ENCODE assay signal across 25 cellular contexts in the genomic region with DNA sequence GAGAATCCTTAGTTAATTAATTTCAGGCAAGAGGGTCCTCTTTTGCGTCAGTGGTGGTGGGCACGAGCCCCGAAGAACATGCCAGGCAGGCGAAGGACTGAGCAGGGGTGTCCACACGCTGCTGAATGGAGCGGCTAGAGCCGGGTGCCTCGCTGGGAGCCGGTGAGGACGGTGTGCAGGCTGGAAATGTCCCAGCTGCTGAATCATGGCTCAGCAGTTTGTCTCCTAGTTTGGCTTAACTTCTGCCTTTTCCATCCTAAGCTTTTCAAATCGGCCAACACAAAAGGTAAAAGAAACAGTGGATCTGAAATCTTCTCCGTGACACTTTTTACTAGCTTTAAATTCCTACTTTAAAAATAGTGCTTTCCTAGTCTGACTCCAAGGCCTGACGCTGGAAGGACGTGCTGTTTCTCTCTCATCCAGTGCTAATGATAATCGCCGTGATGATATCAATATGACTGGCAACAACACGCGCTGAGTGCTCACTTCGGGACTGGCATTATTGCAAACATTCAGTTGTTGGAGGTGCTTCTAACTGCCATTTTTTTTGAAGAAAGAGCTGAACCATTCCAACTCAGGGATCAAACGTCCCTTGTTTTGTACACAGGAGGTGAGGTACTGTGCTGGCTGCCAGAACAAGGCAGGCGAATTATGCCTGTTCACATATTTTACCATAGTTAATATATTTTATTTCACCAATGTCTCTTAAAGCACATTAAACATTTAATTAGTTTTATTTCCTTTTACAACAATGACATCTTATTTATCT. TPM values are rescaled to one million over a fixed set of nuclear protein-coding genes. Genes with fewer than 3 reads are reported as not detected.
DNase-seq lines count a peak whose midpoint lies in the region; ATAC-seq, FAIRE-seq and TF ChIP-seq lines count a peak whose summit lies in the region.
"Had no signal": no experiment of that assay in that cellular context is flagged by ENCODE, and none has a peak within 500 bp of the region (broad histone marks: within the 10 kb centered on the region; RNA-seq: fewer than 3 reads in every experiment).

No MANE protein-coding gene starts in this region.

- H3K9me1 ChIP-seq in K562 (ENCODE audit: control insufficient read depth, insufficient read depth, low read length), result no peaks in the 10 kb centered on the region

- 12% methylated on average over 21 of the region's 21 CpGs for WGBS in K562 (ENCODE audit: insufficient coverage, low coverage, missing lambda C conversion rate)
- 43 to 71% (median 47%) methylated on average over 21 of the region's 21 CpGs for WGBS in psoas muscle, 3 donors

- H3K9me3 ChIP-seq in K562 (replicated peaks; ENCODE audit: control insufficient read depth, insufficient read depth, low read depth, low read length) (peaks cover 2% of the 10 kb centered on the region), left ventricle myocardium inferior (replicated peaks) (no peaks in the 10 kb centered on the region), psoas muscle (peaks cover 3% of the 10 kb centered on the region)
- H3K9me3 ChIP-seq: tibial artery had no signal

- H3K27me3 ChIP-seq in K562 (ENCODE audit: control insufficient read depth in 2 of 2, insufficient read depth in 2 of 2, low read length in 2 of 2) (peaks cover 3 to 6% of the 10 kb centered on the region in 2 experiments; a peak in 3 of 5 replicates), left ventricle myocardium inferior (ENCODE audit: low read depth) (no peaks in the 10 kb centered on the region), psoas muscle (ENCODE audit: insufficient read depth in 3 of 3, low read length in 2 of 3) (no peaks in the 10 kb centered on the region)

- ATAC-seq in K562 (peak; percentile 89), psoas muscle (peak; percentile 79 to 90 (median 80)), GM21526 (IDR thresholded peaks at IDR 0.05; ENCODE audit: low FRiP score, unreplicated experiment) (no peak)
- ATAC-seq: activated CD4-positive, alpha-beta T cell treated with anti-CD3 and anti-CD28 coated beads for 36 hours; effector memory CD8-positive, alpha-beta T cell; left colon; stimulated activated effector memory CD8-positive, alpha-beta T cell treated with anti-CD3 and anti-CD28 coated beads, Interleukin-12 subunit alpha, Interleukin-12 subunit beta, amount 100 ng/mL, for 72 hours had no signal

- H3K36me3 ChIP-seq in K562 (ENCODE audit: control insufficient read depth, insufficient read depth, low read length) (peaks cover 3% of the 10 kb centered on the region; the same call in 1 of the 3 replicates), left ventricle myocardium inferior (no peaks in the 10 kb centered on the region), psoas muscle (ENCODE audit: insufficient read depth in 1 of 2, low read depth in 1 of 2) (no peaks in the 10 kb centered on the region)
- H3K36me3 ChIP-seq: tibial artery had no signal

- in situ Hi-C loops in K562 (cut with MboI), result no loop called here

- no peak for TF ChIP-seq POLR2A in K562 (conservative IDR thresholded peaks at IDR 0.05)

- peak overlapping the region; percentile 61 for H3K4me2 ChIP-seq in K562 (ENCODE audit: insufficient read depth, low read length)

- peak overlapping the region; percentile 56; the same call in 2 of the 3 replicates for H3K27ac ChIP-seq in K562 (ENCODE audit: extremely low read depth, low read depth, low read length)
- H3K27ac ChIP-seq in left ventricle myocardium inferior (replicated peaks), result peak overlapping the region; percentile 81
- H3K27ac ChIP-seq in psoas muscle, result peak overlapping the region; percentile 79
- H3K27ac ChIP-seq: skin epidermis, tibial artery had no signal

- no TSS peak for BruUV-seq in K562 (replicated peaks; lab: Mats Ljungman, UMichigan)

- H3K4me3 ChIP-seq in K562 (no peak overlapping the region), left ventricle myocardium inferior (peak overlapping the region; percentile 39), psoas muscle (peak overlapping the region; percentile 45)
- H3K4me3 ChIP-seq: skin epidermis, tibial artery had no signal

- H4K20me1 ChIP-seq in K562 (replicated peaks; ENCODE audit: control insufficient read depth, insufficient read depth, low read length), result no peaks in the 10 kb centered on the region

- TF ChIP-seq EP300 in K562 (IDR thresholded peaks at IDR 0.05; ENCODE audit: low read length), result no peak

- H3K4me1 ChIP-seq in K562 (replicated peaks in 1 of 2; ENCODE audit: control insufficient read depth in 2 of 2, insufficient read depth in 2 of 2, low read length in 2 of 2) (peaks cover 12 to 17% of the 10 kb centered on the region in 2 experiments; a peak in 4 of 5 replicates), left ventricle myocardium inferior (peaks cover 35% of the 10 kb centered on the region), psoas muscle (peaks cover 12% of the 10 kb centered on the region)
- H3K4me1 ChIP-seq: tibial artery had no signal

- no peak for TF ChIP-seq RAD21 in K562 (CRISPR knock-in tag; conservative IDR thresholded peaks at IDR 0.05 in 1 of 2, IDR thresholded peaks at IDR 0.05 in 1 of 2)

- POLR2A ChIA-PET in K562 (lab: Yijun Ruan, JAX), result interaction anchor here (0.7 to 2.6 kb wide), 7 partner anchors 9 to 94 kb away, joined by 3 to 16 read pairs (median 7); no protein-coding TSS in a partner anchor

- TF ChIP-seq CTCF in K562 (IDR thresholded peaks at IDR 0.05 in 2 of 3, conservative IDR thresholded peaks at IDR 0.05 in 1 of 3; ENCODE audit: insufficient read depth in 2 of 3, low read depth in 1 of 3, low read length in 3 of 3), result no peak
- TF ChIP-seq CTCF in left ventricle myocardium inferior (IDR thresholded peaks at IDR 0.05; ENCODE audit: borderline replicate concordance), result no peak
- TF ChIP-seq CTCF in psoas muscle (IDR thresholded peaks at IDR 0.05), result no peak

- DNase-seq in Daoy (ENCODE audit: low read depth), result peak; percentile 67
- DNase-seq in K562 (ENCODE audit: extremely low read depth in 1 of 4, low spot score in 3 of 4), result peak in 2 of 4 experiments; percentile 57 to 59
- DNase-seq in left ventricle myocardium inferior, result no peak
- no peak for DNase-seq in psoas muscle
- DNase-seq in NCI-H146 treated with DMSO at 0.1 percent for 48 hours (lab: John Stamatoyannopoulos, UW; ENCODE audit: unreplicated experiment), result no peak
- no peak for DNase-seq in A172 (ENCODE audit: low spot score)
- DNase-seq in NCI-H2107 treated with DMSO at 0.1 percent for 48 hours (lab: John Stamatoyannopoulos, UW; ENCODE audit: unreplicated experiment), result no peak
- DNase-seq: activated CD4-positive, alpha-beta T cell treated with anti-CD3 and anti-CD28 coated beads for 36 hours; CD4-positive, alpha-beta memory T cell; DMS53; effector memory CD8-positive, alpha-beta T cell; H9; left colon; MM.1S; NCI-H1694; NCI-H345; NCI-H774; nephron progenitor cell; SHP77 treated with DMSO at 0.1 percent for 48 hours; stimulated activated CD4-positive, alpha-beta T cell treated with anti-CD3 and anti-CD28 coated beads, Interleukin-2, amount 100 ng/mL, for 24 hours; T-helper 1 cell; tibial artery had no signal

- intact Hi-C loops in K562 (cut with micrococcal nuclease) (no loop called here), left ventricle myocardium inferior (cut with micrococcal nuclease) (no loop called here), psoas muscle (cut with DNase I) (no loop called here)

- peak overlapping the region; percentile 60 for H2AFZ ChIP-seq in K562 (ENCODE audit: low read depth, low read length)

- CTCF ChIA-PET in K562 (lab: Yijun Ruan, JAX; ENCODE audit: low intra/inter-chr PET ratio), result interaction anchor here (0.5 kb wide), 1 partner anchor 174 kb away, joined by 3 read pairs; no protein-coding TSS in a partner anchor

- FAIRE-seq in K562 (lab: Jason Lieb, UNC), result peak; percentile 64

- peaks cover 27% of the 10 kb centered on the region for H3K79me2 ChIP-seq in K562 (ENCODE audit: control insufficient read depth, insufficient read depth, low read length)

- H3K9ac ChIP-seq in K562 (ENCODE audit: insufficient read depth in 1 of 2, low read depth in 2 of 2, low read length in 2 of 2), result peak overlapping the region; percentile 33 to 88

TF ChIP-seq in K562, 482 proteins besides CTCF, POLR2A, EP300 and RAD21 (continues in another document):
- TF ChIP-seq, protein P1, sequence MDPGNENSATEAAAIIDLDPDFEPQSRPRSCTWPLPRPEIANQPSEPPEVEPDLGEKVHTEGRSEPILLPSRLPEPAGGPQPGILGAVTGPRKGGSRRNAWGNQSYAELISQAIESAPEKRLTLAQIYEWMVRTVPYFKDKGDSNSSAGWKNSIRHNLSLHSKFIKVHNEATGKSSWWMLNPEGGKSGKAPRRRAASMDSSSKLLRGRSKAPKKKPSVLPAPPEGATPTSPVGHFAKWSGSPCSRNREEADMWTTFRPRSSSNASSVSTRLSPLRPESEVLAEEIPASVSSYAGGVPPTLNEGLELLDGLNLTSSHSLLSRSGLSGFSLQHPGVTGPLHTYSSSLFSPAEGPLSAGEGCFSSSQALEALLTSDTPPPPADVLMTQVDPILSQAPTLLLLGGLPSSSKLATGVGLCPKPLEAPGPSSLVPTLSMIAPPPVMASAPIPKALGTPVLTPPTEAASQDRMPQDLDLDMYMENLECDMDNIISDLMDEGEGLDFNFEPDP (CRISPR knock-in tag; IDR thresholded peaks at IDR 0.05), result no peak
- TF ChIP-seq L3MBTL2 (IDR thresholded peaks at IDR 0.05) (peak; percentile 41; the same call in 1 of the 2 replicates), MAFF (IDR thresholded peaks at IDR 0.05; ENCODE audit: low read length) (peak; percentile 40)

RNA-seq across cellular contexts. Expression of gene PCSK6, which starts 19.8 kb away (rescaled TPM):
- 8.1 and 8.8 TPM in 2 replicates for total RNA-seq in Daoy (2014; rRNA removed; shearing (Covaris generic))
- 94.9 and 139 TPM in 2 replicates for total RNA-seq in K562 (2011; cell fraction: chromatin; rRNA removed; ENCODE audit: low replicate concordance)
- 83.4 and 91.1 TPM in 2 replicates for total RNA-seq in K562 (2011; cell fraction: nucleolus; rRNA removed)
- 86.1 and 94.3 TPM in 2 replicates for total RNA-seq in K562 (2011; cell fraction: nucleoplasm; rRNA removed)
- 14.5 and 27.2 TPM in 2 replicates for total RNA-seq in K562 (2014; rRNA removed)
- 13.7 and 14.4 TPM in 2 replicates for total RNA-seq in K562 (2014; rRNA removed; fragmentation: Illumina TruSeq; extraction: Trizol)
- 11.2 and 11.8 TPM in 2 replicates for total RNA-seq in K562 (2015; rRNA removed; fragmentation: Illumina TruSeq; extraction: Trizol)
- total RNA-seq in K562 (2021), result 17.6 and 18.3 TPM in 2 replicates
- 32.6 and 36.7 TPM in 2 replicates for polyA plus RNA-seq in K562 (2011; rRNA removed)
- 23.3 and 26.1 TPM in 2 replicates for polyA plus RNA-seq in K562 (2011; cell fraction: cytosol; rRNA removed)
- 87.3 and 101 TPM in 2 replicates for polyA plus RNA-seq in K562 (2011; cell fraction: nucleus; rRNA removed)
- 17.5 and 24.2 TPM in 2 replicates for polyA plus RNA-seq in K562 (2012)
- 17.5 and 20.5 TPM in 2 replicates for polyA plus RNA-seq in K562 (2014; fragmentation: Illumina TruSeq; extraction: Trizol)
- polyA plus RNA-seq in K562 (2014; fragmentation: Nextera tagmentation; extraction: Ambion mirVana), result 1 to 10 TPM; 2.2 to 3.4 TPM
- 19.3 and 20.7 TPM in 2 replicates for polyA plus RNA-seq in K562 (2014; rRNA removed)
- polyA minus RNA-seq in K562 (2011; rRNA and poly(A)+ RNA removed), result 24.8 and 36.1 TPM in 2 replicates
- polyA minus RNA-seq in K562 (2011; cell fraction: cytosol; rRNA and poly(A)+ RNA removed), result 30.4 and 31.4 TPM in 2 replicates
- 33.4 and 41.8 TPM in 2 replicates for polyA minus RNA-seq in K562 (2011; cell fraction: nucleus; rRNA and poly(A)+ RNA removed)
- 28.6 TPM for total RNA-seq in left ventricle myocardium inferior
- 10 to 100 TPM; 13.3 to 32.7 (median 20.7) TPM for total RNA-seq in psoas muscle
- polyA plus RNA-seq in psoas muscle, result 10 to 100 TPM in 1 of 3 donors, 1 to 10 TPM in 2; 8.3 to 10.3 (median 9.8) TPM
- total RNA-seq in A172 (2014; rRNA removed; shearing (Covaris generic)), result 5.5 and 10.0 TPM in 2 replicates
